8 cellular contexts compared by ENCODE assay signal in genomic region chr7:2248984-2249694, GRCh38. TPM values are rescaled to one million over a fixed set of nuclear protein-coding genes. Genes with fewer than 3 reads are reported as not detected.
A peak's percentile ranks its signal among the peaks of the same experiment; 100 is the strongest.
DNase-seq lines count a peak whose midpoint lies in the region; ATAC-seq and TF ChIP-seq lines count a peak whose summit lies in the region.

No MANE protein-coding gene starts in this region.

- no peak overlapping the region for H2BK15ac ChIP-seq in H9 (ENCODE audit: low read depth, low read length)
- no peak overlapping the region for H2BK15ac ChIP-seq in neuronal stem cell (ENCODE audit: low read length)

- H2BK120ac ChIP-seq in H9 (ENCODE audit: low read depth, low read length, poor library complexity, severe bottlenecking), result no peak overlapping the region
- no peak overlapping the region for H2BK120ac ChIP-seq in neuronal stem cell (ENCODE audit: low read depth, low read length)

- H3K4me2 ChIP-seq in H9 (ENCODE audit: insufficient read depth, insufficient read length, low read length) (no peak overlapping the region), neuronal stem cell (ENCODE audit: insufficient read depth, low read length, poor library complexity, severe bottlenecking) (no peak overlapping the region)

- DNase-seq in CMK (ENCODE audit: low read depth) (peak; percentile 72), H9 (peak; percentile 54), SK-N-MC (ENCODE audit: low read depth, low spot score) (no peak), epithelial cell of esophagus (ENCODE audit: low read depth) (peak; percentile 67), neuronal stem cell (ENCODE audit: low spot score) (no peak), 8988T (no peak), A673 (ENCODE audit: low spot score) (no peak)

- POLR2A ChIA-PET in A673 (lab: Charles Lee; ENCODE audit: low non-redundant PET), result no interaction called here

- H3K4me3 Mint-ChIP-seq in H9, result no peak overlapping the region

- no peaks in the 10 kb centered on the region for H3K4me1 ChIP-seq in H9 (ENCODE audit: insufficient read depth, low read length)
- H3K4me1 ChIP-seq in neuronal stem cell (ENCODE audit: control insufficient read depth in 2 of 2, insufficient read depth in 1 of 2, low read depth in 1 of 2, low read length in 2 of 2), result peaks cover 0 to 2% of the 10 kb centered on the region in 2 donors
- no peaks in the 10 kb centered on the region for H3K4me1 ChIP-seq in A673 (ENCODE audit: insufficient read depth, low read length, poor library complexity, severe bottlenecking)

- H3K9me3 Mint-ChIP-seq in H9, result no peaks in the 10 kb centered on the region

- no peaks in the 10 kb centered on the region for H3K23me2 ChIP-seq in H9 (ENCODE audit: insufficient read length, low read depth, low read length, poor library complexity, severe bottlenecking)

- H4K5ac ChIP-seq in H9 (ENCODE audit: insufficient read length, low read depth, low read length), result no peak overlapping the region

- no peaks in the 10 kb centered on the region; the same call in 1 of the 2 replicates for H3K27me3 Mint-ChIP-seq in H9 (ENCODE audit: low read depth)

- no peak overlapping the region for H2AFZ ChIP-seq in H9 (ENCODE audit: low read length)
- no peak overlapping the region for H2AFZ ChIP-seq in neuronal stem cell (ENCODE audit: low read length)

- H3K36me3 Mint-ChIP-seq in H9 (ENCODE audit: insufficient read depth in 1 of 3, low read depth in 3 of 3), result peaks cover 12 to 41% (median 36%) of the 10 kb centered on the region in 3 experiments

- H3K27me3 ChIP-seq in H9 (ENCODE audit: insufficient read depth, low read length), result no peaks in the 10 kb centered on the region
- H3K27me3 ChIP-seq in neuronal stem cell (ENCODE audit: control insufficient read depth in 3 of 3, insufficient read depth in 3 of 3, low read depth in 1 of 3, low read length in 3 of 3), result no peaks in the 10 kb centered on the region
- no peaks in the 10 kb centered on the region for H3K27me3 ChIP-seq in A673 (replicated peaks; ENCODE audit: insufficient read depth, low read depth, low read length, poor library complexity)

- H4K8ac ChIP-seq in H9 (replicated peaks; ENCODE audit: insufficient read length, low read depth, low read length) (no peak overlapping the region), neuronal stem cell (ENCODE audit: low read depth, low read length) (no peak overlapping the region)

- no peaks in the 10 kb centered on the region for H3K79me1 ChIP-seq in H9 (ENCODE audit: insufficient read depth, low read depth, low read length, poor library complexity, severe bottlenecking)
- H3K79me1 ChIP-seq in neuronal stem cell (ENCODE audit: low read depth, low read length), result peaks cover 13% of the 10 kb centered on the region

- H3K18ac ChIP-seq in H9 (ENCODE audit: insufficient read length, low read depth, low read length), result no peak overlapping the region
- no peak overlapping the region for H3K18ac ChIP-seq in neuronal stem cell (ENCODE audit: low read length)

- H4K91ac ChIP-seq in H9 (ENCODE audit: insufficient read length, low read depth, low read length) (no peak overlapping the region), neuronal stem cell (ENCODE audit: low read depth, low read length, poor library complexity) (no peak overlapping the region)

- H3K14ac ChIP-seq in H9 (ENCODE audit: insufficient read depth, low read length), result no peak overlapping the region
- H3K14ac ChIP-seq in neuronal stem cell (ENCODE audit: low read length), result no peak overlapping the region

- H3K9me3 ChIP-seq in H9 (ENCODE audit: control insufficient read depth, low read depth, low read length) (no peaks in the 10 kb centered on the region), SK-N-MC (ENCODE audit: low read depth, low read length) (no peaks in the 10 kb centered on the region), neuronal stem cell (replicated peaks in 1 of 2; ENCODE audit: control insufficient read depth in 2 of 2, insufficient read depth in 1 of 2, low read depth in 1 of 2, low read length in 2 of 2) (peaks cover 0 to 2% of the 10 kb centered on the region in 2 donors), A673 (ENCODE audit: low read depth, low read length, poor library complexity, severe bottlenecking) (no peaks in the 10 kb centered on the region)

- H3K4me3 ChIP-seq in SK-N-MC, result no peak overlapping the region
- H3K4me3 ChIP-seq in epithelial cell of esophagus (ENCODE audit: low read length), result no peak overlapping the region
- no peak overlapping the region for H3K4me3 ChIP-seq in neuronal stem cell (ENCODE audit: low read length in 2 of 2)
- no peak overlapping the region for H3K4me3 ChIP-seq in A673 (ENCODE audit: low read depth, low read length, poor library complexity, severe bottlenecking)

- H3K27ac Mint-ChIP-seq in H9, result peak overlapping the region in 2 of 3 experiments; percentile 7 to 90; a peak in 4 of 7 replicates

- CTCF ChIA-PET in A673 (lab: Charles Lee), result interaction anchor here (0.6 kb wide), 1 partner anchor 17 kb away, joined by 4 read pairs; the partner anchor contains the start of gene MAD1L1

- H3K4ac ChIP-seq in H9 (ENCODE audit: low read depth, low read length), result no peak overlapping the region
- no peak overlapping the region for H3K4ac ChIP-seq in neuronal stem cell (ENCODE audit: low read length)

- H2AK5ac ChIP-seq in H9 (ENCODE audit: insufficient read length, low read length) (no peak overlapping the region), neuronal stem cell (ENCODE audit: low read depth, low read length) (peak overlapping the region; percentile 90)

- no peak overlapping the region for H3K27ac ChIP-seq in H9 (ENCODE audit: insufficient read length, low read depth, low read length)
- peak overlapping the region; percentile 19; the same call in 1 of the 2 replicates for H3K27ac ChIP-seq in SK-N-MC
- no peak overlapping the region for H3K27ac ChIP-seq in neuronal stem cell (replicated peaks; ENCODE audit: low read length)
- H3K27ac ChIP-seq in A673 (ENCODE audit: low read depth, low read length, poor library complexity, severe bottlenecking), result no peak overlapping the region

- H3K4me1 Mint-ChIP-seq in H9, result peaks cover 3 to 8% of the 10 kb centered on the region in 2 experiments

- H3K23ac ChIP-seq in H9 (ENCODE audit: insufficient read length, low read depth, low read length), result no peak overlapping the region
- no peak overlapping the region for H3K23ac ChIP-seq in neuronal stem cell (ENCODE audit: low read depth, low read length, poor library complexity)

- intact Hi-C loops in A673 (cut with micrococcal nuclease; ENCODE audit: unreplicated experiment), result loop anchor here (5.0 kb wide), 1 partner anchor 98 kb away; no protein-coding TSS in a partner anchor

- no peak overlapping the region for H3K9ac ChIP-seq in H9 (ENCODE audit: extremely low read depth, insufficient read length, low read length)
- H3K9ac ChIP-seq in SK-N-MC (ENCODE audit: insufficient read length), result no peak overlapping the region
- no peak overlapping the region for H3K9ac ChIP-seq in neuronal stem cell (ENCODE audit: low read depth, low read length, poor library complexity)

- H3K36me3 ChIP-seq in SK-N-MC (ENCODE audit: insufficient read depth, low read length), result peaks cover 6% of the 10 kb centered on the region; the same call in 1 of the 2 replicates
- H3K36me3 ChIP-seq in neuronal stem cell (replicated peaks in 1 of 2; ENCODE audit: control insufficient read depth in 2 of 2, insufficient read depth in 2 of 2, low read length in 2 of 2), result peaks cover 15 to 47% of the 10 kb centered on the region in 2 donors
- H3K36me3 ChIP-seq in A673 (ENCODE audit: insufficient read depth, low read length, poor library complexity, severe bottlenecking), result peaks cover 2% of the 10 kb centered on the region

- TF ChIP-seq CTCF in H9 (conservative IDR thresholded peaks at IDR 0.05) (no peak), epithelial cell of esophagus (IDR thresholded peaks at IDR 0.05; ENCODE audit: insufficient read depth, low read depth, low read length, missing control alignments) (no peak), A673 (conservative IDR thresholded peaks at IDR 0.05; ENCODE audit: low read depth, low read length) (no peak)

- WGBS in H9 (ENCODE audit: extremely low coverage, insufficient read length, low lambda C conversion rate), result no CpG with 5 or more reads among the region's 24 CpGs
- no CpG with 5 or more reads among the region's 24 CpGs for WGBS in neuronal stem cell (ENCODE audit: extremely low coverage in 2 of 2, insufficient read length in 2 of 2, insufficient replicate concordance in 1 of 2), 2 donors

- H2BK5ac ChIP-seq in H9 (ENCODE audit: insufficient read length, low read length), result no peak overlapping the region
- H2BK5ac ChIP-seq in neuronal stem cell (ENCODE audit: low read length), result peak overlapping the region; percentile 53

- H3K56ac ChIP-seq in H9 (ENCODE audit: insufficient read length, low read depth, low read length), result no peak overlapping the region

- BruUV-seq in A673 (replicated peaks; lab: Mats Ljungman, UMichigan), result no TSS peak

- ATAC-seq in GM19452 (IDR thresholded peaks at IDR 0.05; ENCODE audit: unreplicated experiment), result no peak

- H2BK12ac ChIP-seq in H9 (ENCODE audit: insufficient read length, low read depth, low read length), result no peak overlapping the region
- H2BK12ac ChIP-seq in neuronal stem cell (ENCODE audit: low read length), result no peak overlapping the region

- no peaks in the 10 kb centered on the region for H4K20me1 ChIP-seq in H9 (ENCODE audit: control insufficient read depth, insufficient read depth, insufficient read length)

- no peak overlapping the region for H2BK20ac ChIP-seq in H9 (ENCODE audit: low read depth, low read length, poor library complexity, severe bottlenecking)

- no peak overlapping the region for H3T11ph ChIP-seq in H9 (ENCODE audit: low read length)

- no peaks in the 10 kb centered on the region for H3K79me2 ChIP-seq in H9 (ENCODE audit: insufficient read depth, low read length)

RNA-seq across cellular contexts. Expression of gene NUDT1, which starts 7.1 kb away (rescaled TPM):
- total RNA-seq in H9 (2021) (80.3 and 84.7 TPM in 2 replicates), A673 (2021) (115 and 117 TPM in 2 replicates)
- polyA plus RNA-seq in neuronal stem cell (2013, experiment 1 of 2), result 46.7 TPM
- 46.4 TPM for polyA plus RNA-seq in neuronal stem cell (2013, experiment 2 of 2)

RNA-seq across cellular contexts. Expression of gene MRM2, which starts 7.1 kb away (rescaled TPM):
- total RNA-seq in H9 (2021), result 57.2 and 59.0 TPM in 2 replicates
- polyA plus RNA-seq in neuronal stem cell (2013, experiment 1 of 2), result 21.4 TPM
- 21.4 TPM for polyA plus RNA-seq in neuronal stem cell (2013, experiment 2 of 2)
- 50.4 and 51.3 TPM in 2 replicates for total RNA-seq in A673 (2021)

RNA-seq across cellular contexts. Expression of gene MAD1L1, which starts 16.4 kb away (rescaled TPM):
- total RNA-seq in H9 (2021) (37.4 and 39.0 TPM in 2 replicates), A673 (2021) (46.7 and 54.3 TPM in 2 replicates)
- 20.0 TPM for polyA plus RNA-seq in neuronal stem cell (2013, experiment 1 of 2)
- 18.9 TPM for polyA plus RNA-seq in neuronal stem cell (2013, experiment 2 of 2)

Comparison
In these comparisons a context has a peak if more than half of its experiments do, and no peak if none do; other contexts are left out.
1. DNase-seq: peak in CMK (single experiment), H9 (single experiment) and epithelial cell of esophagus (single experiment); none in SK-N-MC (single experiment), neuronal stem cell (single experiment), 8988T (single experiment) and A673 (single experiment).